21 cellular contexts compared by ENCODE assay signal in genomic region chr21:43027846-43028731, GRCh38. TPM values are rescaled to one million over a fixed set of nuclear protein-coding genes. Genes with fewer than 3 reads are reported as not detected.
DNase-seq lines count a peak whose midpoint lies in the region; ATAC-seq, FAIRE-seq and TF ChIP-seq lines count a peak whose summit lies in the region.
"Had no signal": no experiment of that assay in that cellular context is flagged by ENCODE, and none has a peak within 500 bp of the region (broad histone marks: within the 10 kb centered on the region; RNA-seq: fewer than 3 reads in every experiment).

No MANE protein-coding gene starts in this region.

- H3K27ac ChIP-seq in left ventricle myocardium inferior (replicated peaks): no peak overlapping the region
- H3K27ac ChIP-seq in tibial nerve: peak overlapping the region in 3 of 4 donors; percentile 17 to 80 (median 67)
- H3K27ac ChIP-seq: PC-9 had no signal

- no peak for TF ChIP-seq POLR2A in tibial nerve (IDR thresholded peaks at IDR 0.05)

- ATAC-seq in Right ventricle myocardium superior (ENCODE audit: poor library complexity): peak; percentile 53
- ATAC-seq: GM12878 had no signal

- no peak for TF ChIP-seq EP300 in tibial nerve (IDR thresholded peaks at IDR 0.05)

- H3K4me1 ChIP-seq in left ventricle myocardium inferior (peaks cover 8% of the 10 kb centered on the region), tibial nerve (peaks cover 0 to 22% (median 0%) of the 10 kb centered on the region in 4 donors)

- FAIRE-seq in HTR-8/SVneo (lab: Jason Lieb, UNC): no peak
- FAIRE-seq: GM12878, GM19239 had no signal

- peaks cover 84% of the 10 kb centered on the region for H3K36me3 ChIP-seq in left ventricle myocardium inferior
- peaks cover 0 to 73% (median 0%) of the 10 kb centered on the region in 3 donors for H3K36me3 ChIP-seq in tibial nerve

- TF ChIP-seq CTCF in left ventricle myocardium inferior (IDR thresholded peaks at IDR 0.05; ENCODE audit: borderline replicate concordance) (no peak), tibial nerve (IDR thresholded peaks at IDR 0.05) (no peak)

- intact Hi-C loops in Right ventricle myocardium superior (cut with DNase I): no loop called here
- intact Hi-C loops in left ventricle myocardium inferior (cut with micrococcal nuclease): no loop called here

- 64 to 66% methylated on average over 23 to 27 of the region's 27 CpGs for WGBS in tibial nerve, 2 donors

- DNase-seq in Right ventricle myocardium superior: no peak
- no peak for DNase-seq in left ventricle myocardium inferior
- DNase-seq in RPMI7951 (ENCODE audit: low read depth): peak; percentile 46
- DNase-seq in islet precursor cell: peak; percentile 56
- DNase-seq in tibial nerve (ENCODE audit: low spot score in 2 of 2): no peak
- DNase-seq in stimulated activated CD4-positive, alpha-beta T cell treated with anti-CD3 and anti-CD28 coated beads, Interleukin-2, amount 100 ng/mL, for 24 hours: no peak
- no peak for DNase-seq in HTR-8/SVneo (ENCODE audit: insufficient read length, low spot score)
- no peak for DNase-seq in dermis blood vessel endothelial cell
- DNase-seq: CD4-positive, alpha-beta T cell; DMS153; GF-D8; GOT3; KBM-7; NCI-H1417; NCI-H187; NCI-H2107; NCI-H510A; NCI-H748 treated with DMSO at 0.1 percent for 48 hours had no signal

- H3K9me3 ChIP-seq in left ventricle myocardium inferior (replicated peaks) (no peaks in the 10 kb centered on the region), tibial nerve (no peaks in the 10 kb centered on the region)

- H3K4me3 ChIP-seq in left ventricle myocardium inferior (no peak overlapping the region), tibial nerve (no peak overlapping the region)
- H3K4me3 ChIP-seq: GM12878, PC-9 had no signal

- H3K27me3 ChIP-seq in left ventricle myocardium inferior (ENCODE audit: low read depth): no peaks in the 10 kb centered on the region
- no peaks in the 10 kb centered on the region for H3K27me3 ChIP-seq in tibial nerve

RNA-seq across cellular contexts. Expression of gene CBS, which starts 47.5 kb away (rescaled TPM):
- 6.2 TPM for total RNA-seq in Right ventricle myocardium superior
- 10.3 TPM for total RNA-seq in left ventricle myocardium inferior
- total RNA-seq in RPMI7951 (2014; rRNA removed; shearing (Covaris generic)): 9.1 and 11.8 TPM in 2 replicates
- total RNA-seq in tibial nerve: 100 to 1,000 TPM in 3 of 4 donors, 10 to 100 TPM in 1; 88.1 to 271 (median 185) TPM
- total RNA-seq in dermis blood vessel endothelial cell: 0.85 and 41.2 TPM in 2 replicates

RNA-seq across cellular contexts. Expression of gene PKNOX1, which starts 53.7 kb away (rescaled TPM):
- total RNA-seq in Right ventricle myocardium superior (6.7 TPM), left ventricle myocardium inferior (9.7 TPM), tibial nerve (10 to 100 TPM in 2 of 4 donors, 1 to 10 TPM in 2; 9.0 to 23.7 (median 12.3) TPM), dermis blood vessel endothelial cell (7.8 and 17.9 TPM in 2 replicates)
- total RNA-seq in RPMI7951 (2014; rRNA removed; shearing (Covaris generic)): 13.7 and 16.8 TPM in 2 replicates

Comparison
In these comparisons a context has a peak if more than half of its experiments do, and no peak if none do; other contexts are left out.
1. DNase-seq: peak in RPMI7951 (single experiment) and islet precursor cell (single experiment); none in Right ventricle myocardium superior (single experiment), left ventricle myocardium inferior (single experiment), tibial nerve (0 of 2), stimulated activated CD4-positive, alpha-beta T cell treated with anti-CD3 and anti-CD28 coated beads, Interleukin-2, amount 100 ng/mL, for 24 hours (0 of 2), HTR-8/SVneo (single experiment) and dermis blood vessel endothelial cell (single experiment).